ENCODE assay signal across 8 cellular contexts in the genomic region with DNA sequence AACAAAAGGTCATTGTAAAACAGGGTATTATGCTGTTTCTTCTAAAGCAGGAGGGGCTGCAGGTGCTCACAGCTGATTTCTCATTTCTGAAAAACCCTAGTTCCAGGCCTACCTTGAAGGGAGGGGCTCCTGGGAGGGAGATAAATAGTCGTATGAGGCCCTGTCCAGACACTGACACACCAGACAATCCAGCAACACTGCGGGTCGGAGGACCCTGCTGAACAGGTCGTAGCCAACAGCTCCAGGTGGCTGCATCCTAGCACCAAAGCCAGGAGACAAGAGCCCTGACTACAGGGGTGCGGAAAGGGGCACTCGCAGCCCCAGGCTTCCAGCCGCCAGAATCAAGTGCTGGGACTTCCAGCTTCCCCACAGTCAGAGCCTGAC. TPM values are rescaled to one million over a fixed set of nuclear protein-coding genes. Genes with fewer than 3 reads are reported as not detected.
DNase-seq lines count a peak whose midpoint lies in the region; ATAC-seq and TF ChIP-seq lines count a peak whose summit lies in the region.
"Had no signal": no experiment of that assay in that cellular context is flagged by ENCODE, and none has a peak within 500 bp of the region (broad histone marks: within the 10 kb centered on the region; RNA-seq: fewer than 3 reads in every experiment).

No MANE protein-coding gene starts in this region.

- no peak for TF ChIP-seq CTCF in OCI-LY3 (IDR thresholded peaks at IDR 0.05; ENCODE audit: low read depth, low read length)
- no peak for TF ChIP-seq CTCF in gastrocnemius medialis (IDR thresholded peaks at IDR 0.05 in 4 of 5, conservative IDR thresholded peaks at IDR 0.05 in 1 of 5)

- no peaks in the 10 kb centered on the region for H3K36me3 ChIP-seq in GM23248 (ENCODE audit: low read depth)
- H3K36me3 ChIP-seq in OCI-LY3 (replicated peaks; ENCODE audit: low read depth, low read length) = no peaks in the 10 kb centered on the region
- H3K36me3 ChIP-seq in gastrocnemius medialis = no peaks in the 10 kb centered on the region

- peaks cover 3% of the 10 kb centered on the region for H3K36me3 Mint-ChIP-seq in effector memory CD8-positive, alpha-beta T cell (ENCODE audit: insufficient read depth)

- no peaks in the 10 kb centered on the region for H3K27me3 Mint-ChIP-seq in effector memory CD8-positive, alpha-beta T cell

- H3K27me3 ChIP-seq in GM23248 (replicated peaks; ENCODE audit: insufficient read depth) (no peaks in the 10 kb centered on the region), OCI-LY3 (ENCODE audit: low read depth, low read length) (no peaks in the 10 kb centered on the region), gastrocnemius medialis (no peaks in the 10 kb centered on the region)

- no peak for TF ChIP-seq POLR2A in gastrocnemius medialis (IDR thresholded peaks at IDR 0.05)

- no peaks in the 10 kb centered on the region for H3K9me3 ChIP-seq in GM23248 (ENCODE audit: low read depth)
- no peaks in the 10 kb centered on the region for H3K9me3 ChIP-seq in OCI-LY3 (ENCODE audit: insufficient read depth, low read length)
- H3K9me3 ChIP-seq in gastrocnemius medialis = no peaks in the 10 kb centered on the region

- H3K27ac ChIP-seq in GM23248 = no peak overlapping the region
- H3K27ac ChIP-seq in OCI-LY3 (ENCODE audit: low read length) = peak overlapping the region; percentile 92
- H3K27ac ChIP-seq in gastrocnemius medialis = peak overlapping the region in 3 of 4 donors; percentile 84 to 94 (median 86)

- H3K4me3 ChIP-seq in GM23248 = no peak overlapping the region
- H3K4me3 ChIP-seq in OCI-LY3 (ENCODE audit: low read length) = peak overlapping the region; percentile 63
- H3K4me3 ChIP-seq in gastrocnemius medialis = no peak overlapping the region

- no peaks in the 10 kb centered on the region for H3K9me3 Mint-ChIP-seq in effector memory CD8-positive, alpha-beta T cell

- no peak overlapping the region for H3K4me2 ChIP-seq in GM23248 (ENCODE audit: unreplicated experiment)
- H3K4me2 ChIP-seq in OCI-LY3 (ENCODE audit: low read length) = peak overlapping the region; percentile 86

- H2AFZ ChIP-seq in GM23248 (0 out of 2 replicates have a peak overlapping the region, but pooled peaks have one; percentile 39), OCI-LY3 (ENCODE audit: low read depth, low read length) (peak overlapping the region; percentile 37)

- peak overlapping the region; percentile 60 to 74 for H3K4me3 Mint-ChIP-seq in effector memory CD8-positive, alpha-beta T cell

- H3K79me2 ChIP-seq in GM23248 (ENCODE audit: insufficient read depth) (no peaks in the 10 kb centered on the region), OCI-LY3 (ENCODE audit: low read length) (no peaks in the 10 kb centered on the region)

- in situ Hi-C loops in GM23248 (cut with MboI) (no loop called here), gastrocnemius medialis (cut with MboI; ENCODE audit: low sequenced_read_pairs in 4 of 4) (loop anchor here in 1 of 4 donors (10.0 kb wide), 1 partner anchor 71 kb away; a partner anchor contains a TSS)

- intact Hi-C loops in gastrocnemius medialis (cut with DNase I; ENCODE audit: low total_unique reads) = no loop called here

- peak overlapping the region; percentile 93 to 97 for H3K27ac Mint-ChIP-seq in effector memory CD8-positive, alpha-beta T cell

- no peak overlapping the region for H3K9ac ChIP-seq in GM23248
- peak overlapping the region; percentile 79 for H3K9ac ChIP-seq in OCI-LY3 (ENCODE audit: low read length)

- ATAC-seq in effector memory CD8-positive, alpha-beta T cell (replicated peaks) = no peak
- ATAC-seq in gastrocnemius medialis = no peak
- no peak for ATAC-seq in HG03280 (IDR thresholded peaks at IDR 0.05; ENCODE audit: unreplicated experiment)

- 80 to 84% methylated on average over 7 of the region's 7 CpGs for WGBS in GM23248 (ENCODE audit: low coverage in 1 of 2, low lambda C conversion rate in 2 of 2, missing lambda C conversion rate in 2 of 2), 2 experiments

- H3F3A ChIP-seq in GM23248 (ENCODE audit: insufficient read depth) = no peaks in the 10 kb centered on the region

- H3K9me2 ChIP-seq in GM23248 (ENCODE audit: insufficient read depth) = no peaks in the 10 kb centered on the region

- no peaks in the 10 kb centered on the region for H4K20me1 ChIP-seq in GM23248 (ENCODE audit: insufficient read depth)
- H4K20me1 ChIP-seq in OCI-LY3 (ENCODE audit: insufficient read depth, low read length) = no peaks in the 10 kb centered on the region

- no peak for DNase-seq in GM23248
- DNase-seq in effector memory CD8-positive, alpha-beta T cell = no peak
- DNase-seq in gastrocnemius medialis = no peak
- no peak for DNase-seq in NOMO-1 treated with DMSO at 0.1 percent for 48 hours (lab: John Stamatoyannopoulos, UW; ENCODE audit: unreplicated experiment)
- no peak for DNase-seq in kidney glomerular epithelial cell (lab: John Stamatoyannopoulos, UW)
- DNase-seq: NCI-H1694 treated with DMSO at 0.1 percent for 48 hours had no signal

- no peaks in the 10 kb centered on the region for H3K4me1 ChIP-seq in GM23248 (ENCODE audit: insufficient read depth)
- peaks cover 50% of the 10 kb centered on the region for H3K4me1 ChIP-seq in OCI-LY3 (ENCODE audit: low read length)
- peaks cover 28 to 29% of the 10 kb centered on the region in 2 donors for H3K4me1 ChIP-seq in gastrocnemius medialis

- H3K4me1 Mint-ChIP-seq in effector memory CD8-positive, alpha-beta T cell (ENCODE audit: low read depth in 2 of 2) = peaks cover 18 to 30% of the 10 kb centered on the region in 2 donors

RNA-seq across cellular contexts. Expression of a gene that starts 41.2 kb away (rescaled TPM):
- 171 and 198 TPM in 2 replicates for total RNA-seq in GM23248 (2014; rRNA removed; shearing (Covaris generic))
- 225 and 227 TPM in 2 replicates for polyA plus RNA-seq in GM23248 (2016; fragmentation: Nextera tagmentation; extraction: Ambion mirVana)
- total RNA-seq in gastrocnemius medialis = 100 to 1,000 TPM; 323 to 502 (median 464) TPM
